26 cellular contexts compared by ENCODE assay signal in genomic region chr1:191901651-191902050, GRCh38.
"Had no signal": no experiment of that assay in that cellular context is flagged by ENCODE, and none has a peak within 500 bp of the region (broad histone marks: within the 10 kb centered on the region; RNA-seq: fewer than 3 reads in every experiment).

No MANE protein-coding gene starts in this region.

- DNase-seq: activated CD4-positive, alpha-beta memory T cell treated with anti-CD3 and anti-CD28 coated beads for 36 hours; activated CD4-positive, alpha-beta T cell treated with anti-CD3 and anti-CD28 coated beads, Interleukin-2, amount 10 ng/mL, durations not matched to agents 24 days and 14 days; activated CD4-positive, CD25-positive, alpha-beta regulatory T cell treated with anti-CD3 and anti-CD28 coated beads, Interleukin-2, amount 50 U/mL, for 72 hours; activated CD8-positive, alpha-beta memory T cell treated with anti-CD3 and anti-CD28 coated beads, Interleukin-2, amount 50 U/mL, for 4 hours; activated effector memory CD4-positive, alpha-beta T cell treated with anti-CD3 and anti-CD28 coated beads, Interleukin-2, amount 50 U/mL, for 16 hours; activated naive CD4-positive, alpha-beta T cell treated with anti-CD3 and anti-CD28 coated beads, Interleukin-2, amount 10 ng/mL, durations not matched to agents 7 days and 5 days; activated naive CD8-positive, alpha-beta T cell treated with anti-CD3 and anti-CD28 coated beads, Interleukin-2, amount 10 ng/mL, durations not matched to agents 7 days and 5 days; activated T-cell treated with anti-CD3 and anti-CD28 coated beads, Interleukin-2, amount 50 U/mL, for 1 hour; amniotic stem cell; effector CD8-positive, alpha-beta T cell; gastrocnemius medialis; glutamatergic neuron; kidney; left colon; midbrain; naive thymus-derived CD4-positive, alpha-beta T cell; stimulated activated CD4-positive, alpha-beta T cell treated with anti-CD3 and anti-CD28 coated beads, Interleukin-15, amount 100 ng/mL, for 24 hours; stimulated activated CD4-positive, alpha-beta T cell treated with anti-CD3 and anti-CD28 coated beads, Interleukin-2, amount 100 ng/mL, for 24 hours; stimulated activated naive B cell treated with anti-CD40 and anti-IgM and Interleukin-4, amounts not matched to agents 10 μg/mL and 1 μg/mL and 100 μg/mL, for 72 hours; stomach; thyroid gland; upper lobe of right lung had no signal

- H3K4me3 ChIP-seq: gastrocnemius medialis, right atrium auricular region, stomach, thyroid gland, upper lobe of right lung had no signal

- H3K36me3 ChIP-seq: gastrocnemius medialis, right atrium auricular region, stomach, thyroid gland, upper lobe of right lung had no signal

- ATAC-seq: gastrocnemius medialis; left colon; naive thymus-derived CD4-positive, alpha-beta T cell; stimulated activated naive B cell treated with anti-CD40 and anti-IgM and Interleukin-4, amounts not matched to agents 10 μg/mL and 1 μg/mL and 100 μg/mL, for 72 hours; upper lobe of right lung had no signal

- H3K9me3 ChIP-seq: gastrocnemius medialis, right atrium auricular region, stomach, thyroid gland, upper lobe of right lung had no signal

- H3K27ac ChIP-seq: gastrocnemius medialis, right atrium auricular region, stomach, thyroid gland, upper lobe of right lung, VCaP had no signal

- H3K27me3 ChIP-seq: gastrocnemius medialis, right atrium auricular region, stomach, thyroid gland, upper lobe of right lung had no signal

- H3K4me1 ChIP-seq: gastrocnemius medialis, right atrium auricular region, stomach, thyroid gland, upper lobe of right lung had no signal

- FAIRE-seq: colon, endometrium, kidney had no signal
